In the genomic region with DNA sequence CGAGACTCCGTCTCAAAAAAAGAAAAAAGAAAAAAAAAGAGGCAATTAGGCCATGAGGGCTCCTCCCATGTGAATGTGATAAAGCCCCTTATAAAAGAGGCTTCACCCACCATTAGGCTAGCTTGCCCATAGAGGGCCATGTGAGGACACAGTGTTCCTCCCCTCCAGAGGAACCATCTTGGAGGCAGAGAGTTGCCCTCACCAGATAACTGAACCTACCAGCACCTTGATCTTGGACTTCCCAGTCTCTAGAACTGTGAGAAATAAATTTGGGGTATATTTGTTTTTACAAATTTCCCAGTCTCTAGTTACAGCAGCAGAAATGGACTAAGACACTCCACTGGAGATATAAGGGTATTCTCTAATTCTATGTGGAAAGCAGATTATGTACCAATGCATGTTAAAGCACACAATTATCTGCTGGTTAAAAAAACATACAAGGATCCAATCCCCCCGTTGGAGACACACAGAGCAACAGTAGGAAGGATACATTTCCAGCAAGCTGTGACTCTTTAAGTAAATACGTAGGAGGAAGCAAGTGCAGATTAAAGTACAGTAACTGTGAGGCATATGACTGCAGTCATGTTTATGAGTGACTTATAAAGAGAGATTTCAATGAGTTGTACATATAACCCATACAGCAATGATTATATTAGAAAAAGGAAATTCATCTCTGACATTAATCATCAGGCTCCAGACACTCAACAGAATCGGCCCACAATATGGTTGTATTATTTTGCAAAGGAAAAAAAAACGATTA, we compare ENCODE assay signal across 1 cellular context.
TF ChIP-seq lines count a peak whose summit lies in the region.

No MANE protein-coding gene starts in this region.

TF ChIP-seq in HepG2, 621 proteins besides CTCF, POLR2A, EP300 and RAD21 (continued from another document and continues in another):
- TF ChIP-seq ELF4 (CRISPR knock-in tag; IDR thresholded peaks at IDR 0.05; ENCODE audit: borderline replicate concordance) (no peak), NRL (CRISPR knock-in tag; IDR thresholded peaks at IDR 0.05; ENCODE audit: borderline replicate concordance) (no peak), TMF1 (CRISPR knock-in tag; IDR thresholded peaks at IDR 0.05; ENCODE audit: low read depth) (no peak), CEBPB (IDR thresholded peaks at IDR 0.05; ENCODE audit: borderline replicate concordance, low read depth, low read length) (no peak), RCOR2 (CRISPR knock-in tag; IDR thresholded peaks at IDR 0.05) (no peak), CBFB (CRISPR knock-in tag; IDR thresholded peaks at IDR 0.05) (no peak), ZNF274 (CRISPR knock-in tag; IDR thresholded peaks at IDR 0.05) (no peak), ZSCAN21 (CRISPR knock-in tag; IDR thresholded peaks at IDR 0.05; ENCODE audit: borderline replicate concordance) (no peak), NFKB2 (CRISPR knock-in tag; IDR thresholded peaks at IDR 0.05; ENCODE audit: borderline replicate concordance) (no peak), NFRKB (IDR thresholded peaks at IDR 0.05) (no peak), NCOA1 (CRISPR knock-in tag; IDR thresholded peaks at IDR 0.05) (no peak), NR2F1 (CRISPR knock-in tag; IDR thresholded peaks at IDR 0.05) (no peak), ZNF260 (CRISPR knock-in tag; IDR thresholded peaks at IDR 0.05; ENCODE audit: borderline replicate concordance, low read depth) (no peak), FOXA1 (IDR thresholded peaks at IDR 0.05) (peak; percentile 55), FOXA1 (CRISPR knock-in tag; IDR thresholded peaks at IDR 0.05) (peak; percentile 91), BORCS8-MEF2B (CRISPR knock-in tag; IDR thresholded peaks at IDR 0.05) (no peak), ZNF543 (CRISPR knock-in tag; IDR thresholded peaks at IDR 0.05) (no peak), NCOA5 (CRISPR knock-in tag; IDR thresholded peaks at IDR 0.05) (no peak), RXRB (CRISPR knock-in tag; IDR thresholded peaks at IDR 0.05; ENCODE audit: borderline replicate concordance) (peak; percentile 47; the same call in 1 of the 2 replicates), ZSCAN30 (CRISPR knock-in tag; IDR thresholded peaks at IDR 0.05) (no peak), CBX2 (IDR thresholded peaks at IDR 0.05; ENCODE audit: low read depth, low read length) (no peak), CBX2 (CRISPR knock-in tag; IDR thresholded peaks at IDR 0.05; ENCODE audit: low read depth) (no peak), RNF2 (conservative IDR thresholded peaks at IDR 0.05; ENCODE audit: low read depth) (no peak), ERF (CRISPR knock-in tag; IDR thresholded peaks at IDR 0.05) (no peak), SCMH1 (CRISPR knock-in tag; IDR thresholded peaks at IDR 0.05; ENCODE audit: borderline replicate concordance) (no peak), ZNF614 (CRISPR knock-in tag; IDR thresholded peaks at IDR 0.05; ENCODE audit: borderline replicate concordance) (0 out of 2 replicates have a peak, but pooled peaks have one; percentile 45), HIVEP1 (CRISPR knock-in tag; IDR thresholded peaks at IDR 0.05) (no peak), TAF1 (CRISPR knock-in tag; IDR thresholded peaks at IDR 0.05) (no peak), SYNCRIP (IDR thresholded peaks at IDR 0.05; ENCODE audit: insufficient read depth, low read depth, low read length) (no peak), ZNF101 (CRISPR knock-in tag; IDR thresholded peaks at IDR 0.05; ENCODE audit: borderline replicate concordance, low read depth) (no peak), DMAP1 (CRISPR knock-in tag; IDR thresholded peaks at IDR 0.05) (no peak), ZNF460 (CRISPR knock-in tag; IDR thresholded peaks at IDR 0.05; ENCODE audit: borderline replicate concordance) (no peak)
- TF ChIP-seq, protein P1, sequence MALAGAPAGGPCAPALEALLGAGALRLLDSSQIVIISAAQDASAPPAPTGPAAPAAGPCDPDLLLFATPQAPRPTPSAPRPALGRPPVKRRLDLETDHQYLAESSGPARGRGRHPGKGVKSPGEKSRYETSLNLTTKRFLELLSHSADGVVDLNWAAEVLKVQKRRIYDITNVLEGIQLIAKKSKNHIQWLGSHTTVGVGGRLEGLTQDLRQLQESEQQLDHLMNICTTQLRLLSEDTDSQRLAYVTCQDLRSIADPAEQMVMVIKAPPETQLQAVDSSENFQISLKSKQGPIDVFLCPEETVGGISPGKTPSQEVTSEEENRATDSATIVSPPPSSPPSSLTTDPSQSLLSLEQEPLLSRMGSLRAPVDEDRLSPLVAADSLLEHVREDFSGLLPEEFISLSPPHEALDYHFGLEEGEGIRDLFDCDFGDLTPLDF (CRISPR knock-in tag; IDR thresholded peaks at IDR 0.05): no peak
- TF ChIP-seq, protein P2, sequence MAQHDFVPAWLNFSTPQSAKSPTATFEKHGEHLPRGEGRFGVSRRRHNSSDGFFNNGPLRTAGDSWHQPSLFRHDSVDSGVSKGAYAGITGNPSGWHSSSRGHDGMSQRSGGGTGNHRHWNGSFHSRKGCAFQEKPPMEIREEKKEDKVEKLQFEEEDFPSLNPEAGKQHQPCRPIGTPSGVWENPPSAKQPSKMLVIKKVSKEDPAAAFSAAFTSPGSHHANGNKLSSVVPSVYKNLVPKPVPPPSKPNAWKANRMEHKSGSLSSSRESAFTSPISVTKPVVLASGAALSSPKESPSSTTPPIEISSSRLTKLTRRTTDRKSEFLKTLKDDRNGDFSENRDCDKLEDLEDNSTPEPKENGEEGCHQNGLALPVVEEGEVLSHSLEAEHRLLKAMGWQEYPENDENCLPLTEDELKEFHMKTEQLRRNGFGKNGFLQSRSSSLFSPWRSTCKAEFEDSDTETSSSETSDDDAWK (CRISPR knock-in tag; IDR thresholded peaks at IDR 0.05): no peak
- TF ChIP-seq, protein P3, sequence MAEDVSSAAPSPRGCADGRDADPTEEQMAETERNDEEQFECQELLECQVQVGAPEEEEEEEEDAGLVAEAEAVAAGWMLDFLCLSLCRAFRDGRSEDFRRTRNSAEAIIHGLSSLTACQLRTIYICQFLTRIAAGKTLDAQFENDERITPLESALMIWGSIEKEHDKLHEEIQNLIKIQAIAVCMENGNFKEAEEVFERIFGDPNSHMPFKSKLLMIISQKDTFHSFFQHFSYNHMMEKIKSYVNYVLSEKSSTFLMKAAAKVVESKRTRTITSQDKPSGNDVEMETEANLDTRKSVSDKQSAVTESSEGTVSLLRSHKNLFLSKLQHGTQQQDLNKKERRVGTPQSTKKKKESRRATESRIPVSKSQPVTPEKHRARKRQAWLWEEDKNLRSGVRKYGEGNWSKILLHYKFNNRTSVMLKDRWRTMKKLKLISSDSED (CRISPR knock-in tag; IDR thresholded peaks at IDR 0.05): no peak
- TF ChIP-seq, protein P4, sequence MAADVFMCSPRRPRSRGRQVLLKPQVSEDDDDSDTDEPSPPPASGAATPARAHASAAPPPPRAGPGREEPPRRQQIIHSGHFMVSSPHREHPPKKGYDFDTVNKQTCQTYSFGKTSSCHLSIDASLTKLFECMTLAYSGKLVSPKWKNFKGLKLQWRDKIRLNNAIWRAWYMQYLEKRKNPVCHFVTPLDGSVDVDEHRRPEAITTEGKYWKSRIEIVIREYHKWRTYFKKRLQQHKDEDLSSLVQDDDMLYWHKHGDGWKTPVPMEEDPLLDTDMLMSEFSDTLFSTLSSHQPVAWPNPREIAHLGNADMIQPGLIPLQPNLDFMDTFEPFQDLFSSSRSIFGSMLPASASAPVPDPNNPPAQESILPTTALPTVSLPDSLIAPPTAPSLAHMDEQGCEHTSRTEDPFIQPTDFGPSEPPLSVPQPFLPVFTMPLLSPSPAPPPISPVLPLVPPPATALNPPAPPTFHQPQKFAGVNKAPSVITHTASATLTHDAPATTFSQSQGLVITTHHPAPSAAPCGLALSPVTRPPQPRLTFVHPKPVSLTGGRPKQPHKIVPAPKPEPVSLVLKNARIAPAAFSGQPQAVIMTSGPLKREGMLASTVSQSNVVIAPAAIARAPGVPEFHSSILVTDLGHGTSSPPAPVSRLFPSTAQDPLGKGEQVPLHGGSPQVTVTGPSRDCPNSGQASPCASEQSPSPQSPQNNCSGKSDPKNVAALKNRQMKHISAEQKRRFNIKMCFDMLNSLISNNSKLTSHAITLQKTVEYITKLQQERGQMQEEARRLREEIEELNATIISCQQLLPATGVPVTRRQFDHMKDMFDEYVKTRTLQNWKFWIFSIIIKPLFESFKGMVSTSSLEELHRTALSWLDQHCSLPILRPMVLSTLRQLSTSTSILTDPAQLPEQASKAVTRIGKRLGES (CRISPR knock-in tag; IDR thresholded peaks at IDR 0.05; ENCODE audit: borderline replicate concordance): no peak
- TF ChIP-seq, protein P5, sequence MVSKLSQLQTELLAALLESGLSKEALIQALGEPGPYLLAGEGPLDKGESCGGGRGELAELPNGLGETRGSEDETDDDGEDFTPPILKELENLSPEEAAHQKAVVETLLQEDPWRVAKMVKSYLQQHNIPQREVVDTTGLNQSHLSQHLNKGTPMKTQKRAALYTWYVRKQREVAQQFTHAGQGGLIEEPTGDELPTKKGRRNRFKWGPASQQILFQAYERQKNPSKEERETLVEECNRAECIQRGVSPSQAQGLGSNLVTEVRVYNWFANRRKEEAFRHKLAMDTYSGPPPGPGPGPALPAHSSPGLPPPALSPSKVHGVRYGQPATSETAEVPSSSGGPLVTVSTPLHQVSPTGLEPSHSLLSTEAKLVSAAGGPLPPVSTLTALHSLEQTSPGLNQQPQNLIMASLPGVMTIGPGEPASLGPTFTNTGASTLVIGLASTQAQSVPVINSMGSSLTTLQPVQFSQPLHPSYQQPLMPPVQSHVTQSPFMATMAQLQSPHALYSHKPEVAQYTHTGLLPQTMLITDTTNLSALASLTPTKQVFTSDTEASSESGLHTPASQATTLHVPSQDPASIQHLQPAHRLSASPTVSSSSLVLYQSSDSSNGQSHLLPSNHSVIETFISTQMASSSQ (IDR thresholded peaks at IDR 0.05; ENCODE audit: low read depth): peak; percentile 77
- TF ChIP-seq, protein P5 (CRISPR knock-in tag; IDR thresholded peaks at IDR 0.05; ENCODE audit: borderline replicate concordance): peak; percentile 62; the same call in 1 of the 2 replicates
- TF ChIP-seq, protein P6, sequence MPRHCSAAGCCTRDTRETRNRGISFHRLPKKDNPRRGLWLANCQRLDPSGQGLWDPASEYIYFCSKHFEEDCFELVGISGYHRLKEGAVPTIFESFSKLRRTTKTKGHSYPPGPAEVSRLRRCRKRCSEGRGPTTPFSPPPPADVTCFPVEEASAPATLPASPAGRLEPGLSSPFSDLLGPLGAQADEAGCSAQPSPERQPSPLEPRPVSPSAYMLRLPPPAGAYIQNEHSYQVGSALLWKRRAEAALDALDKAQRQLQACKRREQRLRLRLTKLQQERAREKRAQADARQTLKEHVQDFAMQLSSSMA (CRISPR knock-in tag; IDR thresholded peaks at IDR 0.05): no peak
- TF ChIP-seq, protein P7, sequence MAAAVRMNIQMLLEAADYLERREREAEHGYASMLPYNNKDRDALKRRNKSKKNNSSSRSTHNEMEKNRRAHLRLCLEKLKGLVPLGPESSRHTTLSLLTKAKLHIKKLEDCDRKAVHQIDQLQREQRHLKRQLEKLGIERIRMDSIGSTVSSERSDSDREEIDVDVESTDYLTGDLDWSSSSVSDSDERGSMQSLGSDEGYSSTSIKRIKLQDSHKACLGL (CRISPR knock-in tag; IDR thresholded peaks at IDR 0.05): no peak
- TF ChIP-seq, protein P8, sequence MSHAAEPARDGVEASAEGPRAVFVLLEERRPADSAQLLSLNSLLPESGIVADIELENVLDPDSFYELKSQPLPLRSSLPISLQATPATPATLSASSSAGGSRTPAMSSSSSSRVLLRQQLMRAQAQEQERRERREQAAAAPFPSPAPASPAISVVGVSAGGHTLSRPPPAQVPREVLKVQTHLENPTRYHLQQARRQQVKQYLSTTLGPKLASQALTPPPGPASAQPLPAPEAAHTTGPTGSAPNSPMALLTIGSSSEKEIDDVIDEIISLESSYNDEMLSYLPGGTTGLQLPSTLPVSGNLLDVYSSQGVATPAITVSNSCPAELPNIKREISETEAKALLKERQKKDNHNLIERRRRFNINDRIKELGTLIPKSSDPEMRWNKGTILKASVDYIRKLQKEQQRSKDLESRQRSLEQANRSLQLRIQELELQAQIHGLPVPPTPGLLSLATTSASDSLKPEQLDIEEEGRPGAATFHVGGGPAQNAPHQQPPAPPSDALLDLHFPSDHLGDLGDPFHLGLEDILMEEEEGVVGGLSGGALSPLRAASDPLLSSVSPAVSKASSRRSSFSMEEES (CRISPR knock-in tag; IDR thresholded peaks at IDR 0.05): peak; percentile 92
- TF ChIP-seq, protein P9, sequence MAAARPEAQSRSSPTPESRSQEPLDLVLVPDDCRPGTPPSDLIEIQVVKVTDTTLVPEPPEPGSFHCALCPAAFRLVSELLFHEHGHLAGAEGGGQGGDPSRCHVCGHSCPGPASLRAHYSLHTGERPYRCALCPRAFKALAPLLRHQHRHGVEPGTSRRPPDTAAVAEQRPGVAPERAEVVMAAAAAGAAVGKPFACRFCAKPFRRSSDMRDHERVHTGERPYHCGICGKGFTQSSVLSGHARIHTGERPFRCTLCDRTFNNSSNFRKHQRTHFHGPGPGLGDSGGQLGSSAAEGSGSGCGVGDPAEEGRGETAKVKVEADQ (CRISPR knock-in tag; IDR thresholded peaks at IDR 0.05; ENCODE audit: borderline replicate concordance): no peak
- TF ChIP-seq, protein P10, sequence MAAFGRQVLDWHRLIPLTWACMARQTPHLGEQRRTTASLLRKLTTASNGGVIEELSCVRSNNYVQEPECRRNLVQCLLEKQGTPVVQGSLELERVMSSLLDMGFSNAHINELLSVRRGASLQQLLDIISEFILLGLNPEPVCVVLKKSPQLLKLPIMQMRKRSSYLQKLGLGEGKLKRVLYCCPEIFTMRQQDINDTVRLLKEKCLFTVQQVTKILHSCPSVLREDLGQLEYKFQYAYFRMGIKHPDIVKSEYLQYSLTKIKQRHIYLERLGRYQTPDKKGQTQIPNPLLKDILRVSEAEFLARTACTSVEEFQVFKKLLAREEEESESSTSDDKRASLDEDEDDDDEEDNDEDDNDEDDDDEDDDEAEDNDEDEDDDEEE (CRISPR knock-in tag; IDR thresholded peaks at IDR 0.05): no peak
- TF ChIP-seq, protein P11, sequence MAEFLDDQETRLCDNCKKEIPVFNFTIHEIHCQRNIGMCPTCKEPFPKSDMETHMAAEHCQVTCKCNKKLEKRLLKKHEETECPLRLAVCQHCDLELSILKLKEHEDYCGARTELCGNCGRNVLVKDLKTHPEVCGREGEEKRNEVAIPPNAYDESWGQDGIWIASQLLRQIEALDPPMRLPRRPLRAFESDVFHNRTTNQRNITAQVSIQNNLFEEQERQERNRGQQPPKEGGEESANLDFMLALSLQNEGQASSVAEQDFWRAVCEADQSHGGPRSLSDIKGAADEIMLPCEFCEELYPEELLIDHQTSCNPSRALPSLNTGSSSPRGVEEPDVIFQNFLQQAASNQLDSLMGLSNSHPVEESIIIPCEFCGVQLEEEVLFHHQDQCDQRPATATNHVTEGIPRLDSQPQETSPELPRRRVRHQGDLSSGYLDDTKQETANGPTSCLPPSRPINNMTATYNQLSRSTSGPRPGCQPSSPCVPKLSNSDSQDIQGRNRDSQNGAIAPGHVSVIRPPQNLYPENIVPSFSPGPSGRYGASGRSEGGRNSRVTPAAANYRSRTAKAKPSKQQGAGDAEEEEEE (CRISPR knock-in tag; IDR thresholded peaks at IDR 0.05; ENCODE audit: borderline replicate concordance): no peak
